Comparison of ENCODE assay signal across 12 cellular contexts in genomic region chr7:22841954-22842353, GRCh38. TPM values are rescaled to one million over a fixed set of nuclear protein-coding genes. Genes with fewer than 3 reads are reported as not detected.
A peak's percentile ranks its signal among the peaks of the same experiment; 100 is the strongest.
DNase-seq lines count a peak whose midpoint lies in the region; ATAC-seq and TF ChIP-seq lines count a peak whose summit lies in the region.
"Had no signal": no experiment of that assay in that cellular context is flagged by ENCODE, and none has a peak within 500 bp of the region (broad histone marks: within the 10 kb centered on the region; RNA-seq: fewer than 3 reads in every experiment).

No MANE protein-coding gene starts in this region.

- intact Hi-C loops in posterior vena cava (cut with DNase I) = loop anchor here in 1 of 2 donors (10.0 kb wide), 1 partner anchor 217 kb away; no protein-coding TSS in a partner anchor

- no peak for TF ChIP-seq CTCF in AG10803 (conservative IDR thresholded peaks at IDR 0.05; ENCODE audit: low read length)
- no peak for TF ChIP-seq CTCF in fibroblast of mammary gland (conservative IDR thresholded peaks at IDR 0.05; ENCODE audit: control insufficient read depth, insufficient read depth, low read depth, low read length)

- ATAC-seq in GM21381 (IDR thresholded peaks at IDR 0.05; ENCODE audit: unreplicated experiment) = no peak
- ATAC-seq: activated CD8-positive, alpha-beta memory T cell treated with anti-CD3 and anti-CD28 coated beads, Interleukin-2, amount 10 ng/mL, durations not matched to agents 7 days and 5 days; PC-3 had no signal

- DNase-seq in AG10803 (ENCODE audit: low read depth) (peak; percentile 89), LHCN-M2 (ENCODE audit: low read depth) (peak; percentile 66), fibroblast of mammary gland (ENCODE audit: low read depth) (peak; percentile 77), posterior vena cava (ENCODE audit: low spot score) (peak; percentile 87), NCI-H2081 (lab: John Stamatoyannopoulos, UW) (no peak), NCI-H187 (lab: John Stamatoyannopoulos, UW) (no peak)
- DNase-seq in activated naive CD4-positive, alpha-beta T cell treated with Interleukin-2 at 50 U/mL for 16 hours = no peak
- DNase-seq: activated CD8-positive, alpha-beta memory T cell treated with anti-CD3 and anti-CD28 coated beads, Interleukin-2, amount 10 ng/mL, durations not matched to agents 7 days and 5 days; kidney; PC-3 had no signal

- H3K4me3 ChIP-seq in AG10803 (ENCODE audit: low read length) (no peak overlapping the region), fibroblast of mammary gland (ENCODE audit: control insufficient read depth, low read depth, low read length) (no peak overlapping the region)
- H3K4me3 ChIP-seq: adrenal gland had no signal

RNA-seq across cellular contexts. Expression of gene TOMM7, which starts 19.3 kb away (rescaled TPM):
- total RNA-seq in LHCN-M2 (2014; rRNA removed) = 80.2 and 85.7 TPM in 2 replicates
- 1,225 TPM for polyA plus RNA-seq in LHCN-M2 (2012)
- total RNA-seq in posterior vena cava = 100 to 1,000 TPM; 227 to 235 TPM

Comparison
In these comparisons a context has a peak if more than half of its experiments do, and no peak if none do; other contexts are left out.
1. DNase-seq: peak in AG10803 (single experiment), LHCN-M2 (single experiment), fibroblast of mammary gland (single experiment) and posterior vena cava (single experiment); none in NCI-H2081 (0 of 2), activated naive CD4-positive, alpha-beta T cell treated with Interleukin-2 at 50 U/mL for 16 hours (single experiment) and NCI-H187 (0 of 2).